ENCODE assay signal across 1 cellular context in genomic region chr16:1309888-1310831, GRCh38.
TF ChIP-seq lines count a peak whose summit lies in the region.

No MANE protein-coding gene starts in this region.

TF ChIP-seq in K562, 482 proteins besides CTCF, POLR2A, EP300 and RAD21 (continued from another document and continues in another):
- TF ChIP-seq VEZF1 (CRISPR knock-in tag; IDR thresholded peaks at IDR 0.05) = peak; percentile 91
- no peak for TF ChIP-seq U2AF2 (optimal IDR thresholded peaks at IDR 0.05; ENCODE audit: low read depth, low read length)
- no peak for TF ChIP-seq NR2C2 (CRISPR knock-in tag; IDR thresholded peaks at IDR 0.05)
- peak; percentile 86 for TF ChIP-seq NR2C2 (tag; IDR thresholded peaks at IDR 0.05)
- TF ChIP-seq CHAMP1 (IDR thresholded peaks at IDR 0.05) = no peak
- no peak for TF ChIP-seq SMAD4 (CRISPR knock-in tag; conservative IDR thresholded peaks at IDR 0.05)
- no peak for TF ChIP-seq ZNF507 (tag; conservative IDR thresholded peaks at IDR 0.05)
- peak; percentile 43; the same call in 1 of the 2 replicates for TF ChIP-seq POLR2H (tag; IDR thresholded peaks at IDR 0.05; ENCODE audit: low read depth)
- TF ChIP-seq BRF1 (IDR thresholded peaks at IDR 0.05; ENCODE audit: borderline replicate concordance, extremely low read depth, insufficient read length) = no peak
- TF ChIP-seq CBX3 (IDR thresholded peaks at IDR 0.05; ENCODE audit: borderline replicate concordance in 1 of 2, low read length in 2 of 2) = no peak
- TF ChIP-seq JUN (IDR thresholded peaks at IDR 0.05; ENCODE audit: borderline replicate concordance, low read depth, low read length) = no peak
- TF ChIP-seq JUN (CRISPR knock-in tag; IDR thresholded peaks at IDR 0.05; ENCODE audit: borderline replicate concordance) = no peak
- TF ChIP-seq ZNF551 (CRISPR knock-in tag; IDR thresholded peaks at IDR 0.05) = no peak
- no peak for TF ChIP-seq ZNF512 (tag; IDR thresholded peaks at IDR 0.05)
- no peak for TF ChIP-seq CEBPZ (IDR thresholded peaks at IDR 0.05; ENCODE audit: borderline replicate concordance, low read depth, low read length)
- TF ChIP-seq GABPB1 (CRISPR knock-in tag; IDR thresholded peaks at IDR 0.05) = no peak
- TF ChIP-seq PML (IDR thresholded peaks at IDR 0.05; ENCODE audit: low read length) = no peak
- no peak for TF ChIP-seq ZNF408 (CRISPR knock-in tag; IDR thresholded peaks at IDR 0.05; ENCODE audit: low read depth)
- peak; percentile 40; the same call in 1 of the 2 replicates for TF ChIP-seq CBFA2T3 (IDR thresholded peaks at IDR 0.05)
- TF ChIP-seq SAP30 (IDR thresholded peaks at IDR 0.05; ENCODE audit: borderline replicate concordance, insufficient read depth, low read depth, low read length, poor library complexity, severe bottlenecking) = no peak
- no peak for TF ChIP-seq CBX1 (IDR thresholded peaks at IDR 0.05; ENCODE audit: low read depth)
- no peak for TF ChIP-seq MBD2 (IDR thresholded peaks at IDR 0.05; ENCODE audit: borderline replicate concordance, low read depth)
- TF ChIP-seq, protein P1, sequence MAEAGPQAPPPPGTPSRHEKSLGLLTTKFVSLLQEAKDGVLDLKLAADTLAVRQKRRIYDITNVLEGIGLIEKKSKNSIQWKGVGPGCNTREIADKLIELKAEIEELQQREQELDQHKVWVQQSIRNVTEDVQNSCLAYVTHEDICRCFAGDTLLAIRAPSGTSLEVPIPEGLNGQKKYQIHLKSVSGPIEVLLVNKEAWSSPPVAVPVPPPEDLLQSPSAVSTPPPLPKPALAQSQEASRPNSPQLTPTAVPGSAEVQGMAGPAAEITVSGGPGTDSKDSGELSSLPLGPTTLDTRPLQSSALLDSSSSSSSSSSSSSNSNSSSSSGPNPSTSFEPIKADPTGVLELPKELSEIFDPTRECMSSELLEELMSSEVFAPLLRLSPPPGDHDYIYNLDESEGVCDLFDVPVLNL (CRISPR knock-in tag; IDR thresholded peaks at IDR 0.05; ENCODE audit: low read depth) = no peak
- TF ChIP-seq POLR2AphosphoS5 (IDR thresholded peaks at IDR 0.05; ENCODE audit: control insufficient read depth, insufficient read depth, low read depth, low read length) = 0 out of 2 replicates have a peak, but pooled peaks have one; percentile 9
- TF ChIP-seq AFF4 (CRISPR knock-in tag; IDR thresholded peaks at IDR 0.05) = no peak
- no peak for TF ChIP-seq SLC30A9 (CRISPR knock-in tag; IDR thresholded peaks at IDR 0.05)
- TF ChIP-seq, protein P2, sequence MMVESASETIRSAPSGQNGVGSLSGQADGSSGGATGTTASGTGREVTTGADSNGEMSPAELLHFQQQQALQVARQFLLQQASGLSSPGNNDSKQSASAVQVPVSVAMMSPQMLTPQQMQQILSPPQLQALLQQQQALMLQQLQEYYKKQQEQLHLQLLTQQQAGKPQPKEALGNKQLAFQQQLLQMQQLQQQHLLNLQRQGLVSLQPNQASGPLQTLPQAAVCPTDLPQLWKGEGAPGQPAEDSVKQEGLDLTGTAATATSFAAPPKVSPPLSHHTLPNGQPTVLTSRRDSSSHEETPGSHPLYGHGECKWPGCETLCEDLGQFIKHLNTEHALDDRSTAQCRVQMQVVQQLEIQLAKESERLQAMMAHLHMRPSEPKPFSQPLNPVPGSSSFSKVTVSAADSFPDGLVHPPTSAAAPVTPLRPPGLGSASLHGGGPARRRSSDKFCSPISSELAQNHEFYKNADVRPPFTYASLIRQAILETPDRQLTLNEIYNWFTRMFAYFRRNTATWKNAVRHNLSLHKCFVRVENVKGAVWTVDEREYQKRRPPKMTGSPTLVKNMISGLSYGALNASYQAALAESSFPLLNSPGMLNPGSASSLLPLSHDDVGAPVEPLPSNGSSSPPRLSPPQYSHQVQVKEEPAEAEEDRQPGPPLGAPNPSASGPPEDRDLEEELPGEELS (CRISPR knock-in tag; IDR thresholded peaks at IDR 0.05; ENCODE audit: borderline replicate concordance) = no peak
- no peak for TF ChIP-seq TCF7 (IDR thresholded peaks at IDR 0.05; ENCODE audit: borderline replicate concordance)
- TF ChIP-seq, protein P3, sequence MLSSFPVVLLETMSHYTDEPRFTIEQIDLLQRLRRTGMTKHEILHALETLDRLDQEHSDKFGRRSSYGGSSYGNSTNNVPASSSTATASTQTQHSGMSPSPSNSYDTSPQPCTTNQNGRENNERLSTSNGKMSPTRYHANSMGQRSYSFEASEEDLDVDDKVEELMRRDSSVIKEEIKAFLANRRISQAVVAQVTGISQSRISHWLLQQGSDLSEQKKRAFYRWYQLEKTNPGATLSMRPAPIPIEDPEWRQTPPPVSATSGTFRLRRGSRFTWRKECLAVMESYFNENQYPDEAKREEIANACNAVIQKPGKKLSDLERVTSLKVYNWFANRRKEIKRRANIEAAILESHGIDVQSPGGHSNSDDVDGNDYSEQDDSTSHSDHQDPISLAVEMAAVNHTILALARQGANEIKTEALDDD (IDR thresholded peaks at IDR 0.05) = 0 out of 2 replicates have a peak, but pooled peaks have one; percentile 54
- no peak for TF ChIP-seq RFX7 (CRISPR knock-in tag; IDR thresholded peaks at IDR 0.05)
- no peak for TF ChIP-seq ZSCAN29 (IDR thresholded peaks at IDR 0.05)
- TF ChIP-seq BRCA1 (IDR thresholded peaks at IDR 0.05) = no peak
- no peak for TF ChIP-seq BRCA1 (CRISPR knock-in tag; IDR thresholded peaks at IDR 0.05)
- no peak for TF ChIP-seq GMEB1 (CRISPR knock-in tag; IDR thresholded peaks at IDR 0.05)
- TF ChIP-seq, protein P4, sequence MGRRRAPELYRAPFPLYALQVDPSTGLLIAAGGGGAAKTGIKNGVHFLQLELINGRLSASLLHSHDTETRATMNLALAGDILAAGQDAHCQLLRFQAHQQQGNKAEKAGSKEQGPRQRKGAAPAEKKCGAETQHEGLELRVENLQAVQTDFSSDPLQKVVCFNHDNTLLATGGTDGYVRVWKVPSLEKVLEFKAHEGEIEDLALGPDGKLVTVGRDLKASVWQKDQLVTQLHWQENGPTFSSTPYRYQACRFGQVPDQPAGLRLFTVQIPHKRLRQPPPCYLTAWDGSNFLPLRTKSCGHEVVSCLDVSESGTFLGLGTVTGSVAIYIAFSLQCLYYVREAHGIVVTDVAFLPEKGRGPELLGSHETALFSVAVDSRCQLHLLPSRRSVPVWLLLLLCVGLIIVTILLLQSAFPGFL (CRISPR knock-in tag; IDR thresholded peaks at IDR 0.05) = no peak
- no peak for TF ChIP-seq FIP1L1 (IDR thresholded peaks at IDR 0.05; ENCODE audit: low read depth, low read length, poor library complexity, severe bottlenecking)
- no peak for TF ChIP-seq NCOA2 (IDR thresholded peaks at IDR 0.05; ENCODE audit: partially characterized antibody in 2 of 2)
- no peak for TF ChIP-seq SNRNP70 (optimal IDR thresholded peaks at IDR 0.05; ENCODE audit: low read depth, low read length)
- TF ChIP-seq MAFG (tag; conservative IDR thresholded peaks at IDR 0.05) = no peak
- no peak for TF ChIP-seq IRF1 (CRISPR knock-in tag; IDR thresholded peaks at IDR 0.05; ENCODE audit: borderline replicate concordance)
- TF ChIP-seq MTA2 (IDR thresholded peaks at IDR 0.05; ENCODE audit: low read depth) = no peak
